In genomic region chr4:6038711-6039110, GRCh38 we compare ENCODE assay signal across 22 cellular contexts. TPM values are rescaled to one million over a fixed set of nuclear protein-coding genes. Genes with fewer than 3 reads are reported as not detected.
DNase-seq lines count a peak whose midpoint lies in the region; ATAC-seq, FAIRE-seq and TF ChIP-seq lines count a peak whose summit lies in the region.
"Had no signal": no experiment of that assay in that cellular context is flagged by ENCODE, and none has a peak within 500 bp of the region (broad histone marks: within the 10 kb centered on the region; RNA-seq: fewer than 3 reads in every experiment).

No MANE protein-coding gene starts in this region.

- intact Hi-C loops in natural killer cell (cut with micrococcal nuclease) = no loop called here

- H2BK120ac ChIP-seq in neuronal stem cell (ENCODE audit: low read depth, low read length) = no peak overlapping the region

- no peak overlapping the region for H3K4me3 ChIP-seq in neuronal stem cell (ENCODE audit: low read length in 2 of 2)
- H3K4me3 ChIP-seq: GM12878, GM23248 had no signal

- no peaks in the 10 kb centered on the region for H3K36me3 ChIP-seq in neuronal stem cell (replicated peaks in 1 of 2; ENCODE audit: control insufficient read depth in 2 of 2, insufficient read depth in 2 of 2, low read length in 2 of 2)

- TF ChIP-seq CTCF in natural killer cell (IDR thresholded peaks at IDR 0.05) = no peak
- no peak for TF ChIP-seq CTCF in chondrocyte (IDR thresholded peaks at IDR 0.05)
- TF ChIP-seq CTCF in D721Med (IDR thresholded peaks at IDR 0.05; ENCODE audit: insufficient read depth, missing control alignments) = no peak

- H3K9ac ChIP-seq in neuronal stem cell (ENCODE audit: low read depth, low read length, poor library complexity) = no peak overlapping the region
- H3K9ac ChIP-seq: GM23248 had no signal

- no peak for FAIRE-seq in D721Med (lab: Jason Lieb, UNC)
- FAIRE-seq: GM12878, GM19239, H1 had no signal

- H3K4me3 Mint-ChIP-seq in natural killer cell treated with Interleukin-12 subunit alpha and Interleukin-12 subunit beta and Interleukin-15 and Interleukin-18, amount 100 ng/mL, for 72 hours = no peak overlapping the region
- H3K4me3 Mint-ChIP-seq in natural killer cell = no peak overlapping the region
- no peak overlapping the region for H3K4me3 Mint-ChIP-seq in chondrocyte (ENCODE audit: unreplicated experiment)
- H3K4me3 Mint-ChIP-seq: CD4-positive, alpha-beta memory T cell had no signal

- H3K4me1 ChIP-seq in neuronal stem cell (ENCODE audit: control insufficient read depth in 2 of 2, insufficient read depth in 1 of 2, low read depth in 1 of 2, low read length in 2 of 2) = peaks cover 0 to 5% of the 10 kb centered on the region in 2 donors

- peaks cover 0 to 17% (median 2%) of the 10 kb centered on the region in 3 experiments for H3K27me3 ChIP-seq in neuronal stem cell (ENCODE audit: control insufficient read depth in 3 of 3, insufficient read depth in 3 of 3, low read depth in 1 of 3, low read length in 3 of 3)

- H3K9me3 Mint-ChIP-seq in natural killer cell treated with Interleukin-12 subunit alpha and Interleukin-12 subunit beta and Interleukin-15 and Interleukin-18, amount 100 ng/mL, for 72 hours = no peaks in the 10 kb centered on the region
- H3K9me3 Mint-ChIP-seq in natural killer cell (no peaks in the 10 kb centered on the region), chondrocyte (ENCODE audit: low read depth) (no peaks in the 10 kb centered on the region)
- H3K9me3 Mint-ChIP-seq: CD4-positive, alpha-beta memory T cell had no signal

- no peak overlapping the region for H3K27ac Mint-ChIP-seq in natural killer cell treated with Interleukin-12 subunit alpha and Interleukin-12 subunit beta and Interleukin-15 and Interleukin-18, amount 100 ng/mL, for 72 hours
- H3K27ac Mint-ChIP-seq in natural killer cell (no peak overlapping the region), chondrocyte (ENCODE audit: unreplicated experiment) (no peak overlapping the region)
- H3K27ac Mint-ChIP-seq: CD4-positive, alpha-beta memory T cell had no signal

- no peaks in the 10 kb centered on the region for H3K36me3 Mint-ChIP-seq in natural killer cell treated with Interleukin-12 subunit alpha and Interleukin-12 subunit beta and Interleukin-15 and Interleukin-18, amount 100 ng/mL, for 72 hours
- H3K36me3 Mint-ChIP-seq in natural killer cell = no peaks in the 10 kb centered on the region
- no peaks in the 10 kb centered on the region for H3K36me3 Mint-ChIP-seq in chondrocyte (ENCODE audit: low read depth)

- ATAC-seq in natural killer cell treated with Interleukin-12 subunit alpha and Interleukin-12 subunit beta and Interleukin-15 and Interleukin-18, amount 100 ng/mL, for 72 hours = no peak
- no peak for ATAC-seq in natural killer cell
- no peak for ATAC-seq in HG02588 (IDR thresholded peaks at IDR 0.05; ENCODE audit: unreplicated experiment)
- ATAC-seq: GM12878 had no signal

- H2BK12ac ChIP-seq in neuronal stem cell (ENCODE audit: low read length) = no peak overlapping the region

- H3K9me3 ChIP-seq in neuronal stem cell (replicated peaks in 1 of 2; ENCODE audit: control insufficient read depth in 2 of 2, insufficient read depth in 1 of 2, low read depth in 1 of 2, low read length in 2 of 2) = peaks cover 0 to 2% of the 10 kb centered on the region in 2 donors

- H4K8ac ChIP-seq in neuronal stem cell (ENCODE audit: low read depth, low read length) = no peak overlapping the region

- no peak overlapping the region for H3K4me2 ChIP-seq in neuronal stem cell (ENCODE audit: insufficient read depth, low read length, poor library complexity, severe bottlenecking)

- no peaks in the 10 kb centered on the region for H3K79me1 ChIP-seq in neuronal stem cell (ENCODE audit: low read depth, low read length)

- H2BK15ac ChIP-seq in neuronal stem cell (ENCODE audit: low read length) = no peak overlapping the region

- no peak overlapping the region for H2AFZ ChIP-seq in neuronal stem cell (ENCODE audit: low read length)
- H2AFZ ChIP-seq: GM23248 had no signal

- no peak overlapping the region for H4K91ac ChIP-seq in neuronal stem cell (ENCODE audit: low read depth, low read length, poor library complexity)

- H3K4ac ChIP-seq in neuronal stem cell (ENCODE audit: low read length) = no peak overlapping the region

- H3K18ac ChIP-seq in neuronal stem cell (ENCODE audit: low read length) = no peak overlapping the region

- no peak overlapping the region for H3K23ac ChIP-seq in neuronal stem cell (ENCODE audit: low read depth, low read length, poor library complexity)

- H2AK5ac ChIP-seq in neuronal stem cell (ENCODE audit: low read depth, low read length) = no peak overlapping the region

- no peak overlapping the region for H2BK5ac ChIP-seq in neuronal stem cell (ENCODE audit: low read length)

- DNase-seq in natural killer cell treated with Interleukin-12 subunit alpha and Interleukin-12 subunit beta and Interleukin-15 and Interleukin-18, amount 100 ng/mL, for 72 hours (ENCODE audit: low spot score) = peak; percentile 44
- DNase-seq in natural killer cell (no peak), chondrocyte (ENCODE audit: low spot score) (peak; percentile 74), neuronal stem cell (ENCODE audit: low spot score) (no peak), D721Med (ENCODE audit: insufficient read length, low spot score) (no peak)
- no peak for DNase-seq in central memory CD4-positive, alpha-beta T cell
- DNase-seq: 8988T; C1 segment of cervical spinal cord; CD4-positive, alpha-beta memory T cell; COR-L47; DMS 273 treated with DMSO at 0.1 percent for 48 hours; DMS79; EL; GDM1; GM23248; H7; HCEC 1CT had no signal

- H3K14ac ChIP-seq in neuronal stem cell (ENCODE audit: low read length) = peak overlapping the region; percentile 63

- H3K27ac ChIP-seq in neuronal stem cell (replicated peaks; ENCODE audit: low read length) = no peak overlapping the region
- H3K27ac ChIP-seq: GM23248 had no signal

- H3K4me1 Mint-ChIP-seq in natural killer cell treated with Interleukin-12 subunit alpha and Interleukin-12 subunit beta and Interleukin-15 and Interleukin-18, amount 100 ng/mL, for 72 hours (ENCODE audit: low read depth in 2 of 2) = peaks cover 14 to 23% of the 10 kb centered on the region in 2 donors
- H3K4me1 Mint-ChIP-seq in natural killer cell = no peaks in the 10 kb centered on the region
- H3K4me1 Mint-ChIP-seq in chondrocyte (ENCODE audit: low read depth) = no peaks in the 10 kb centered on the region
- H3K4me1 Mint-ChIP-seq: CD4-positive, alpha-beta memory T cell had no signal

- peaks cover 0 to 4% of the 10 kb centered on the region in 2 donors for H3K27me3 Mint-ChIP-seq in natural killer cell treated with Interleukin-12 subunit alpha and Interleukin-12 subunit beta and Interleukin-15 and Interleukin-18, amount 100 ng/mL, for 72 hours
- no peaks in the 10 kb centered on the region for H3K27me3 Mint-ChIP-seq in natural killer cell (ENCODE audit: low read depth in 2 of 2)
- H3K27me3 Mint-ChIP-seq in chondrocyte (ENCODE audit: low read depth) = peaks cover 47% of the 10 kb centered on the region
- H3K27me3 Mint-ChIP-seq: CD4-positive, alpha-beta memory T cell had no signal

- no CpG with 5 or more reads among the region's 8 CpGs for WGBS in neuronal stem cell (ENCODE audit: extremely low coverage in 2 of 2, insufficient read length in 2 of 2, insufficient replicate concordance in 1 of 2), 2 donors

RNA-seq across cellular contexts. Expression of gene C4orf50, which starts 20.5 kb away (rescaled TPM):
- total RNA-seq in natural killer cell treated with Interleukin-12 subunit alpha and Interleukin-12 subunit beta and Interleukin-15 and Interleukin-18, amount 100 ng/mL, for 72 hours = 1 to 10 TPM in 1 of 2 donors, under 1 TPM in 1; 0.81 to 6.9 TPM
- 1 to 10 TPM in 2 of 3 donors, under 1 TPM in 1; 0.63 to 2.7 (median 1.8) TPM for total RNA-seq in natural killer cell
- total RNA-seq in chondrocyte = not detected in 3 replicates
- 0.01 TPM for polyA plus RNA-seq in neuronal stem cell (2013, experiment 1 of 2)
- 0.01 TPM for polyA plus RNA-seq in neuronal stem cell (2013, experiment 2 of 2)
- total RNA-seq: A673, GM23248 had no signal
- polyA plus RNA-seq: GM23248 had no signal

Comparison
In these comparisons a context has a peak if more than half of its experiments do, and no peak if none do; other contexts are left out.
1. DNase-seq: peak in natural killer cell treated with Interleukin-12 subunit alpha and Interleukin-12 subunit beta and Interleukin-15 and Interleukin-18, amount 100 ng/mL, for 72 hours (single experiment) and chondrocyte (single experiment); none in natural killer cell (single experiment), neuronal stem cell (single experiment), D721Med (single experiment) and central memory CD4-positive, alpha-beta T cell (single experiment).